In the genomic region with DNA sequence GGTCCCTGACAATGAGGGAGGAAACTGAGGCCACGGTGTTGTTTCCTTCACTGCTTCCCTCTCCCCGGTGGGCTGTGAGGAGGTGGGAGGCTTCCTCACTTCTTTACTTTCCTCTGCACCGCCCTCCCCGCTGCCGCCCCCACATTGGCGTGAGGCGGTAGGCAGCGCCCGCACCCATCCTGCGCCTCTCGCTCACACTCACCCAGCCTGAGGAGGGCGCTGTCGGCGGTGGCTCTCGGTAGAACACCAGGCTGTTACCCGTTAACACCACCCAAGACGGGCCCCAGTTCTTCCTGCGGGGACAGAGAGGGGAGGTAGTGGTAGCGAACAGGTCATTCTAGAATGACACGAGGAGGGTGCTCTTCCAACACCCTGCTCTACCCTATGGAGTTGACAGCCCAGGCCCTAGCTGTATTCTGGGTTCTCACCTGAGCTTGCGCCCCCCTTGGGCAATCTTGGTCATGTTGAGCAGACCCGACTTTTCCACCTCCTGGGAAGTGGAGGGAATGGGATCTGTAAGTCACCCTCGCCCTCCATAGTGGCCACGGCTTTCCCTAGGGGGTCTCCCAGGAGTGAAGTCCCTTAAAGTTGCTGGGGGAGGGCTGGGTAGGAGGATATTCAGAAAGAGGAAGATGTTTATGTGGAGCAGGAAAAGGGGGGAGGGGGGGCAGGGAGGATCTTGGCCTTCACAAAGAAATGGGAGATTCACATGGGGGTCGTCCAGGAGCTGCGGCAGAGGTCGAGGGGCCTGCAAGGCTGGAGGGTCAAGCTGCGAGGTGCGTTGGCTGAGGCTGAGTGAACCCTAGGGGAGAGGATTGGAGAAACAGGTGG, we compare ENCODE assay signal across 8 cellular contexts. TPM values are rescaled to one million over a fixed set of nuclear protein-coding genes. Genes with fewer than 3 reads are reported as not detected.
DNase-seq lines count a peak whose midpoint lies in the region; ATAC-seq and TF ChIP-seq lines count a peak whose summit lies in the region.

No MANE protein-coding gene starts in this region.

- H3K27ac ChIP-seq in Panc1 (ENCODE audit: low read length) (no peak overlapping the region), ascending aorta (no peak overlapping the region), lower lobe of right lung (peak overlapping the region; percentile 78), SJCRH30 (no peak overlapping the region)

- in situ Hi-C loops in Panc1 (cut with HindIII; ENCODE audit: low pct_unique_long_range_greater_than_20kb, low sequenced_read_pairs), result no loop called here

- H3K4me3 ChIP-seq in Panc1 (ENCODE audit: low read depth in 2 of 2, low read length in 2 of 2) (peak overlapping the region in 1 of 2 experiments; percentile 31; a peak in 1 of 4 replicates), ascending aorta (peak overlapping the region; percentile 31 to 65), lower lobe of right lung (peak overlapping the region; percentile 57), SJCRH30 (no peak overlapping the region)

- CTCF ChIA-PET in Panc1 (lab: Charles Lee), result interaction anchor here (0.6 kb wide), 1 partner anchor 36 kb away, joined by 3 read pairs; no protein-coding TSS in a partner anchor

- peak overlapping the region; percentile 93 for H3K4me3 Mint-ChIP-seq in stimulated activated memory B cell treated with anti-CD40 and anti-IgM and Interleukin-4, amounts not matched to agents 10 μg/mL and 1 μg/mL and 100 μg/mL, for 72 hours

- H3K36me3 Mint-ChIP-seq in stimulated activated memory B cell treated with anti-CD40 and anti-IgM and Interleukin-4, amounts not matched to agents 10 μg/mL and 1 μg/mL and 100 μg/mL, for 72 hours, result peaks cover 41% of the 10 kb centered on the region

- DNase-seq in NCI-H1417 (lab: John Stamatoyannopoulos, UW), result peak in 2 of 3 experiments; percentile 54 to 62
- DNase-seq in NCI-H1417 treated with DMSO at 0.1 percent for 48 hours (lab: John Stamatoyannopoulos, UW), result no peak
- DNase-seq in Panc1 (ENCODE audit: low read depth, low spot score), result no peak
- no peak for DNase-seq in ascending aorta (ENCODE audit: low spot score in 2 of 2)
- peak; percentile 77 for DNase-seq in lower lobe of right lung
- DNase-seq in SJCRH30, result no peak
- DNase-seq in GM03348 (ENCODE audit: low spot score), result no peak

- H3K9me3 ChIP-seq in Panc1 (ENCODE audit: control insufficient read depth, insufficient read depth, low read depth, low read length) (no peaks in the 10 kb centered on the region), ascending aorta (no peaks in the 10 kb centered on the region), lower lobe of right lung (no peaks in the 10 kb centered on the region), SJCRH30 (replicated peaks) (no peaks in the 10 kb centered on the region)

- H3K9me3 Mint-ChIP-seq in stimulated activated memory B cell treated with anti-CD40 and anti-IgM and Interleukin-4, amounts not matched to agents 10 μg/mL and 1 μg/mL and 100 μg/mL, for 72 hours, result no peaks in the 10 kb centered on the region

- intact Hi-C loops in Panc1 (cut with micrococcal nuclease; ENCODE audit: unreplicated experiment) (no loop called here), ascending aorta (cut with DNase I) (no loop called here), lower lobe of right lung (cut with DNase I) (no loop called here)

- peak overlapping the region; percentile 98 for H3K27ac Mint-ChIP-seq in stimulated activated memory B cell treated with anti-CD40 and anti-IgM and Interleukin-4, amounts not matched to agents 10 μg/mL and 1 μg/mL and 100 μg/mL, for 72 hours

- peaks cover 73% of the 10 kb centered on the region for H3K4me1 Mint-ChIP-seq in stimulated activated memory B cell treated with anti-CD40 and anti-IgM and Interleukin-4, amounts not matched to agents 10 μg/mL and 1 μg/mL and 100 μg/mL, for 72 hours

- no TSS peak for BruUV-seq in Panc1 (replicated peaks; lab: Mats Ljungman, UMichigan)

- POLR2A ChIA-PET in Panc1 (lab: Charles Lee), result no interaction called here

- H3K27me3 ChIP-seq in Panc1 (ENCODE audit: control insufficient read depth, insufficient read depth, low read length) (peaks cover 2% of the 10 kb centered on the region; the same call in 1 of the 2 replicates), ascending aorta (peaks cover 7% of the 10 kb centered on the region), lower lobe of right lung (ENCODE audit: low read depth) (peaks cover 36% of the 10 kb centered on the region), SJCRH30 (no peaks in the 10 kb centered on the region)

- no peaks in the 10 kb centered on the region for H3K27me3 Mint-ChIP-seq in stimulated activated memory B cell treated with anti-CD40 and anti-IgM and Interleukin-4, amounts not matched to agents 10 μg/mL and 1 μg/mL and 100 μg/mL, for 72 hours

- no peaks in the 10 kb centered on the region for H3K36me3 ChIP-seq in Panc1 (ENCODE audit: control insufficient read depth, insufficient read depth, low read length)
- H3K36me3 ChIP-seq in ascending aorta, result no peaks in the 10 kb centered on the region
- peaks cover 3% of the 10 kb centered on the region for H3K36me3 ChIP-seq in lower lobe of right lung
- H3K36me3 ChIP-seq in SJCRH30, result no peaks in the 10 kb centered on the region

- ATAC-seq in Panc1, result peak; percentile 4; the same call in 1 of the 2 replicates
- peak; percentile 25 to 62 for ATAC-seq in lower lobe of right lung
- peak; percentile 44 for ATAC-seq in stimulated activated memory B cell treated with anti-CD40 and anti-IgM and Interleukin-4, amounts not matched to agents 10 μg/mL and 1 μg/mL and 100 μg/mL, for 72 hours

- no peak; the same call in 1 of the 2 replicates for TF ChIP-seq CTCF in Panc1 (IDR thresholded peaks at IDR 0.05)
- peak in 2 of 3 experiments; percentile 23 to 25 for TF ChIP-seq CTCF in ascending aorta (IDR thresholded peaks at IDR 0.05)
- peak; percentile 36 for TF ChIP-seq CTCF in lower lobe of right lung (IDR thresholded peaks at IDR 0.05)

- H3K4me1 ChIP-seq in Panc1 (ENCODE audit: control insufficient read depth, insufficient read depth, low read length) (no peaks in the 10 kb centered on the region; the same call in 1 of the 2 replicates), ascending aorta (peaks cover 11 to 13% of the 10 kb centered on the region in 2 donors), lower lobe of right lung (peaks cover 37% of the 10 kb centered on the region), SJCRH30 (peaks cover 29% of the 10 kb centered on the region)

RNA-seq across cellular contexts. Expression of a gene that starts 3.3 kb away (rescaled TPM):
- total RNA-seq in Panc1 (2021; ENCODE audit: unreplicated experiment), result 0.92 TPM
- 0.22 TPM for polyA plus RNA-seq in Panc1 (2012; ENCODE audit: insufficient read length)
- 21.6 TPM for total RNA-seq in ascending aorta
- 54.2 TPM for total RNA-seq in lower lobe of right lung
- total RNA-seq in SJCRH30 (2014; rRNA removed; shearing (Covaris generic)), result 5.7 and 9.3 TPM in 2 replicates

RNA-seq across cellular contexts. Expression of a gene that starts 11.5 kb away (rescaled TPM):
- total RNA-seq in Panc1 (2021; ENCODE audit: unreplicated experiment) (291 TPM), ascending aorta (78.0 TPM), lower lobe of right lung (131 TPM)
- polyA plus RNA-seq in Panc1 (2012; ENCODE audit: insufficient read length), result 380 TPM
- 690 and 839 TPM in 2 replicates for total RNA-seq in SJCRH30 (2014; rRNA removed; shearing (Covaris generic))

RNA-seq across cellular contexts. Expression of a gene that starts 16.8 kb away (rescaled TPM):
- 6.5 TPM for total RNA-seq in Panc1 (2021; ENCODE audit: unreplicated experiment)
- polyA plus RNA-seq in Panc1 (2012; ENCODE audit: insufficient read length), result 7.7 TPM
- 2.8 TPM for total RNA-seq in ascending aorta
- total RNA-seq in lower lobe of right lung, result 0.21 TPM
- total RNA-seq in SJCRH30 (2014; rRNA removed; shearing (Covaris generic)), result 171 and 174 TPM in 2 replicates

RNA-seq across cellular contexts. Expression of a gene that starts 21.3 kb away (rescaled TPM):
- total RNA-seq in Panc1 (2021; ENCODE audit: unreplicated experiment), result 0.59 TPM
- polyA plus RNA-seq in Panc1 (2012; ENCODE audit: insufficient read length), result 0.35 TPM
- not detected for total RNA-seq in ascending aorta
- not detected for total RNA-seq in lower lobe of right lung
- total RNA-seq in SJCRH30 (2014; rRNA removed; shearing (Covaris generic)), result 17.0 and 32.9 TPM in 2 replicates

RNA-seq across cellular contexts. Expression of a gene that starts 41.8 kb away (rescaled TPM):
- total RNA-seq in Panc1 (2021; ENCODE audit: unreplicated experiment), result not detected
- not detected for polyA plus RNA-seq in Panc1 (2012; ENCODE audit: insufficient read length)
- total RNA-seq in ascending aorta, result not detected
- not detected for total RNA-seq in lower lobe of right lung
- total RNA-seq in SJCRH30 (2014; rRNA removed; shearing (Covaris generic)), result 0.28 and 0.41 TPM in 2 replicates

Comparison
In these comparisons a context has a peak if more than half of its experiments do, and no peak if none do; other contexts are left out.
1. DNase-seq: peak in NCI-H1417 (2 of 3) and lower lobe of right lung (single experiment); none in NCI-H1417 treated with DMSO at 0.1 percent for 48 hours (single experiment), Panc1 (single experiment), ascending aorta (0 of 2), SJCRH30 (0 of 2) and GM03348 (single experiment).
2. RNA of a gene that starts 16.8 kb away (total RNA-seq): 171 to 174 TPM in SJCRH30; 6.5 TPM in Panc1 (single experiment), 2.8 TPM in ascending aorta (single experiment) and 0.21 TPM in lower lobe of right lung (single experiment); every median in the first group is over 10 times any median in the second.
3. Peak in every context shown above with its lines, with median percentiles within 50 percentile points of each other: ATAC-seq.